34 cellular contexts compared by ENCODE assay signal in genomic region chr18:79345366-79345765, GRCh38.
"Had no signal": no experiment of that assay in that cellular context is flagged by ENCODE, and none has a peak within 500 bp of the region (broad histone marks: within the 10 kb centered on the region; RNA-seq: fewer than 3 reads in every experiment).

No MANE protein-coding gene starts in this region.

- H3K27me3 Mint-ChIP-seq: activated B cell treated with CpG ODN at 0.5 μM for 24 hours; activated CD4-positive, alpha-beta memory T cell treated with anti-CD3 and anti-CD28 coated beads for 36 hours; activated CD4-positive, alpha-beta T cell treated with anti-CD3 and anti-CD28 coated beads, Interleukin-2, amount 10 ng/mL, durations not matched to agents 24 days and 14 days; activated CD8-positive, alpha-beta T cell treated with anti-CD3 and anti-CD28 coated beads for 36 hours; activated naive CD8-positive, alpha-beta T cell treated with anti-CD3 and anti-CD28 coated beads for 36 hours; activated T-cell treated with anti-CD3 and anti-CD28 coated beads, Interleukin-2, amount 50 U/mL, for 24 hours; central memory CD8-positive, alpha-beta T cell had no signal

- H3K27ac Mint-ChIP-seq: activated B cell treated with CpG ODN at 0.5 μM for 24 hours; activated CD4-positive, alpha-beta memory T cell treated with anti-CD3 and anti-CD28 coated beads for 36 hours; activated CD4-positive, alpha-beta T cell treated with anti-CD3 and anti-CD28 coated beads, Interleukin-2, amount 10 ng/mL, durations not matched to agents 24 days and 14 days; activated CD8-positive, alpha-beta T cell treated with anti-CD3 and anti-CD28 coated beads for 36 hours; activated naive CD4-positive, alpha-beta T cell treated with anti-CD3 and anti-CD28 coated beads for 36 hours; activated naive CD8-positive, alpha-beta T cell treated with anti-CD3 and anti-CD28 coated beads for 36 hours; activated T-helper 2 cell treated with anti-CD3 and anti-CD28 coated beads, Interferon-gamma antibody, Interleukin-2, Interleukin-4, amounts not matched to agents 10 μg/mL and 5 μg/mL and 100 μg/mL, durations not matched to agents 14 hours and 24 hours and 36 hours; T-helper 1 cell treated with Interleukin-12 subunit alpha and Interleukin-12 subunit beta and Interleukin-4 antibody, amounts not matched to agents 30 μg/mL and 1 μg/mL, for 36 hours; T-helper 2 cell treated with Interferon-gamma antibody and Interleukin-4, amounts not matched to agents 5 μg/mL and 100 μg/mL, for 36 hours had no signal

- ATAC-seq: activated CD8-positive, alpha-beta T cell treated with anti-CD3 and anti-CD28 coated beads for 36 hours; activated naive CD4-positive, alpha-beta T cell treated with anti-CD3 and anti-CD28 coated beads, Interleukin-2, amount 50 U/mL, for 72 hours; body of pancreas had no signal

- H3K27ac ChIP-seq: adrenal gland, body of pancreas, brain microvascular endothelial cell, breast epithelium, VCaP had no signal

- H3K9me3 Mint-ChIP-seq: activated B cell treated with CpG ODN at 0.5 μM for 24 hours; activated CD4-positive, alpha-beta memory T cell treated with anti-CD3 and anti-CD28 coated beads for 36 hours; activated CD4-positive, alpha-beta T cell treated with anti-CD3 and anti-CD28 coated beads, Interleukin-2, amount 10 ng/mL, durations not matched to agents 24 days and 14 days; activated CD8-positive, alpha-beta T cell treated with anti-CD3 and anti-CD28 coated beads for 36 hours; activated naive CD4-positive, alpha-beta T cell treated with anti-CD3 and anti-CD28 coated beads for 36 hours; activated naive CD4-positive, alpha-beta T cell treated with anti-CD3 and anti-CD28 coated beads, Interleukin-2, amount 50 U/mL, for 72 hours; activated naive CD8-positive, alpha-beta T cell treated with anti-CD3 and anti-CD28 coated beads for 36 hours; activated T-cell treated with anti-CD3 and anti-CD28 coated beads, Interleukin-2, amount 50 U/mL, for 24 hours; activated T-helper 2 cell treated with anti-CD3 and anti-CD28 coated beads, Interferon-gamma antibody, Interleukin-2, Interleukin-4, amounts not matched to agents 10 μg/mL and 5 μg/mL and 100 μg/mL, durations not matched to agents 14 hours and 24 hours and 36 hours; central memory CD8-positive, alpha-beta T cell; T-helper 1 cell treated with Interleukin-12 subunit alpha and Interleukin-12 subunit beta and Interleukin-4 antibody, amounts not matched to agents 30 μg/mL and 1 μg/mL, for 36 hours; T-helper 2 cell treated with Interferon-gamma antibody and Interleukin-4, amounts not matched to agents 5 μg/mL and 100 μg/mL, for 36 hours had no signal

- H3K4me3 Mint-ChIP-seq: activated B cell treated with CpG ODN at 0.5 μM for 24 hours; activated CD4-positive, alpha-beta memory T cell treated with anti-CD3 and anti-CD28 coated beads for 36 hours; activated CD4-positive, alpha-beta T cell treated with anti-CD3 and anti-CD28 coated beads, Interleukin-2, amount 10 ng/mL, durations not matched to agents 24 days and 14 days; activated CD8-positive, alpha-beta T cell treated with anti-CD3 and anti-CD28 coated beads for 36 hours; activated naive CD4-positive, alpha-beta T cell treated with anti-CD3 and anti-CD28 coated beads for 36 hours; activated naive CD8-positive, alpha-beta T cell treated with anti-CD3 and anti-CD28 coated beads for 36 hours; activated T-cell treated with anti-CD3 and anti-CD28 coated beads, Interleukin-2, amount 50 U/mL, for 24 hours; central memory CD8-positive, alpha-beta T cell; T-helper 1 cell treated with Interleukin-12 subunit alpha and Interleukin-12 subunit beta and Interleukin-4 antibody, amounts not matched to agents 30 μg/mL and 1 μg/mL, for 36 hours; T-helper 2 cell treated with Interferon-gamma antibody and Interleukin-4, amounts not matched to agents 5 μg/mL and 100 μg/mL, for 36 hours had no signal

- H3K4me1 Mint-ChIP-seq: activated B cell treated with CpG ODN at 0.5 μM for 24 hours; activated CD4-positive, alpha-beta T cell treated with anti-CD3 and anti-CD28 coated beads, Interleukin-2, amount 10 ng/mL, durations not matched to agents 24 days and 14 days; activated naive CD8-positive, alpha-beta T cell treated with anti-CD3 and anti-CD28 coated beads for 36 hours; central memory CD8-positive, alpha-beta T cell had no signal

- DNase-seq: activated B cell treated with CpG ODN at 0.5 μM for 24 hours; activated CD4-positive, alpha-beta memory T cell treated with anti-CD3 and anti-CD28 coated beads for 36 hours; activated CD4-positive, alpha-beta T cell treated with anti-CD3 and anti-CD28 coated beads for 4 hours; activated CD4-positive, alpha-beta T cell treated with anti-CD3 and anti-CD28 coated beads, Interleukin-2, amount 10 ng/mL, durations not matched to agents 24 days and 14 days; activated CD4-positive, alpha-beta T cell treated with anti-CD3 and anti-CD28 coated beads, Interleukin-2, amount 50 U/mL, for 1 hour; activated CD4-positive, alpha-beta T cell treated with anti-CD3 and anti-CD28 coated beads, Interleukin-2, amount 50 U/mL, for 4 hours; activated CD4-positive, CD25-positive, alpha-beta regulatory T cell treated with anti-CD3 and anti-CD28 coated beads, Interleukin-2, amount 50 U/mL, for 72 hours; activated CD8-positive, alpha-beta memory T cell treated with anti-CD3 and anti-CD28 coated beads, Interleukin-2, amount 50 U/mL, for 48 hours; activated CD8-positive, alpha-beta T cell treated with anti-CD3 and anti-CD28 coated beads for 36 hours; activated effector memory CD4-positive, alpha-beta T cell treated with Interleukin-2 at 50 U/mL for 16 hours; activated gamma-delta T cell treated with Interleukin-2 at 50 U/mL for 16 hours; activated naive CD4-positive, alpha-beta T cell; activated naive CD4-positive, alpha-beta T cell treated with anti-CD3 and anti-CD28 coated beads for 36 hours; activated naive CD4-positive, alpha-beta T cell treated with anti-CD3 and anti-CD28 coated beads, Interleukin-2, amount 50 U/mL, for 16 hours; activated naive CD8-positive, alpha-beta T cell treated with anti-CD3 and anti-CD28 coated beads for 36 hours; activated T-cell treated with anti-CD3 and anti-CD28 coated beads, Interleukin-2, amount 50 U/mL, for 24 hours; activated T-cell treated with anti-CD3 and anti-CD28 coated beads, Interleukin-2, amount 50 U/mL, for 48 hours; adrenal gland; amniotic stem cell; aorta; body of pancreas; brain microvascular endothelial cell; cerebellar nuclear complex; SW 1271; T-helper 1 cell; T-helper 2 cell; T-helper 9 cell had no signal
